Comparison of ENCODE assay signal across 8 cellular contexts in the genomic region with DNA sequence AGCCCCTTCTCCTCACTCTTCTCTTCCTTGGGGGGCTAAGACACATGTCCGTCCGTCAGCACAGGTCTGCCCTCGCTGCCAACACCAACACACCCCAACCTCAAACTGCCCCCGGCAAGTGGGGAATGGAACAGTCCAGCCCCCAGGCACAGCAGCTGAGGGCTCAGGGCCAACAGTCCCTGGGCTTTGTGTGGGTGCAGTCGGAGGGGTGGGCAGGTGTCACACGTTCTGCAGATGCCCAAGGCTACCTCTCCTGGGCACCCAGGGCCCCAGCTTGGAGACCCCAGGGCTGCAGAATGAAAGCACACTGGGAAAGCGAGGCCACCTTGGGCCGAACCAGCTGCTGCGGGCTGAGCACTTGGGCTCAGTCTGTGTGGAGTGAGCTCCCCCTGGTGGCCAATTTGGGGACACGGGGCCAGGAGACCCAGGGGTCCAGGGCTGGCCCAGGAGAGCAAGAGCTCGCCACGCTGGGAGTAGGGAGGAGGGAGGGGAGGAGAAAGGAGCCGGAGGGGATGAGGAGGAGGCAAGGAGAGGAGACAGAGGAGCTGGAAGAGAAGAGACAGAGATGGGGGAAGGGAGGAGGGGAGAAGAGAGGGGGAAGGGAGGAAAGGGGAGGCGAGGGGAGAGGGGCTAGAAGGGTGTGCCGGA. TPM values are rescaled to one million over a fixed set of nuclear protein-coding genes. Genes with fewer than 3 reads are reported as not detected.
DNase-seq lines count a peak whose midpoint lies in the region; FAIRE-seq and TF ChIP-seq lines count a peak whose summit lies in the region.

No MANE protein-coding gene starts in this region.

- H3K9me3 Mint-ChIP-seq in progenitor cell of endocrine pancreas (ENCODE audit: low read depth) = no peaks in the 10 kb centered on the region

- FAIRE-seq in urothelium cell line (lab: Jason Lieb, UNC) = no peak

- H3K36me3 Mint-ChIP-seq in progenitor cell of endocrine pancreas (ENCODE audit: insufficient read depth) = peaks cover 9% of the 10 kb centered on the region

- H3K27me3 Mint-ChIP-seq in progenitor cell of endocrine pancreas = no peaks in the 10 kb centered on the region

- H3K4me1 Mint-ChIP-seq in progenitor cell of endocrine pancreas (ENCODE audit: low read depth) = peaks cover 4% of the 10 kb centered on the region

- intact Hi-C loops in cardiac septum (cut with DNase I) = no loop called here

- H3K4me3 Mint-ChIP-seq in progenitor cell of endocrine pancreas (ENCODE audit: low read depth) = no peak overlapping the region

- TF ChIP-seq CTCF in progenitor cell of endocrine pancreas (IDR thresholded peaks at IDR 0.05; ENCODE audit: unreplicated experiment) = peak; percentile 92

- peak; percentile 94 for DNase-seq in D341Med (ENCODE audit: low spot score)
- DNase-seq in HuH-7 (ENCODE audit: low spot score) = peak; percentile 96
- DNase-seq in SKM-1 (lab: John Stamatoyannopoulos, UW; ENCODE audit: unreplicated experiment) = peak; percentile 21
- DNase-seq in activated naive CD8-positive, alpha-beta T cell treated with anti-CD3 and anti-CD28 coated beads, Interleukin-2, amount 50 U/mL, for 16 hours (ENCODE audit: low read depth, low spot score) = peak; percentile 55
- DNase-seq in cardiac septum (ENCODE audit: low spot score) = peak; percentile 89
- peak; percentile 86 for DNase-seq in progenitor cell of endocrine pancreas (ENCODE audit: low spot score, unreplicated experiment)
- DNase-seq in urothelium cell line (ENCODE audit: low spot score) = peak; percentile 77
- DNase-seq in SW480 (ENCODE audit: low spot score) = no peak

- H3K27ac Mint-ChIP-seq in progenitor cell of endocrine pancreas = peak overlapping the region; percentile 31

RNA-seq across cellular contexts. Expression of a gene that starts 14.0 kb away (rescaled TPM):
- total RNA-seq in cardiac septum (0.78 TPM), progenitor cell of endocrine pancreas (3.7 and 4.1 TPM in 2 replicates)

RNA-seq across cellular contexts. Expression of a gene that starts 22.2 kb away (rescaled TPM):
- total RNA-seq in cardiac septum = 16.7 TPM
- total RNA-seq in progenitor cell of endocrine pancreas = 42.8 and 44.6 TPM in 2 replicates

RNA-seq across cellular contexts. Expression of a gene that starts 37.3 kb away (rescaled TPM):
- 14.1 TPM for total RNA-seq in cardiac septum
- total RNA-seq in progenitor cell of endocrine pancreas = 13.2 and 13.5 TPM in 2 replicates

RNA-seq across cellular contexts. Expression of a gene that starts 59.3 kb away (rescaled TPM):
- 61.1 TPM for total RNA-seq in cardiac septum
- 46.5 and 48.8 TPM in 2 replicates for total RNA-seq in progenitor cell of endocrine pancreas
